Comparison of ENCODE assay signal across 9 cellular contexts in genomic region chr10:69087600-69088470, GRCh38. TPM values are rescaled to one million over a fixed set of nuclear protein-coding genes. Genes with fewer than 3 reads are reported as not detected.
A peak's percentile ranks its signal among the peaks of the same experiment; 100 is the strongest.
DNase-seq lines count a peak whose midpoint lies in the region; ATAC-seq, FAIRE-seq and TF ChIP-seq lines count a peak whose summit lies in the region.
"Had no signal": no experiment of that assay in that cellular context is flagged by ENCODE, and none has a peak within 500 bp of the region (broad histone marks: within the 10 kb centered on the region; RNA-seq: fewer than 3 reads in every experiment).

Gene SRGN, plus strand, starts transcription at chr10:69088103. Its CDS starts 55 bp downstream, at chr10:69088158.

- CTCF ChIA-PET in activated naive CD4-positive, alpha-beta T cell treated with anti-CD3 and anti-CD28 coated beads, Interleukin-2, amount 10 ng/mL, durations not matched to agents 7 days and 5 days (lab: Charles Lee): interaction anchor here (1.3 kb wide), 1 partner anchor 82 kb away, joined by 3 read pairs; no protein-coding TSS in a partner anchor

- H3K4me1 ChIP-seq in RWPE2 (ENCODE audit: insufficient read depth, poor library complexity, severe bottlenecking): peaks cover 14% of the 10 kb centered on the region
- H3K4me1 ChIP-seq in mesendoderm (ENCODE audit: control insufficient read depth, low read depth, low read length): peaks cover 3% of the 10 kb centered on the region

- no peak within 1 kb of the TSS for H3K56ac ChIP-seq in mesendoderm (ENCODE audit: low read length)

- ATAC-seq in HG02884 (IDR thresholded peaks at IDR 0.05; ENCODE audit: unreplicated experiment) (peak; percentile 45), RWPE2 (ENCODE audit: low read depth) (peak; percentile 54; the same call in 2 of the 3 replicates), Right ventricle myocardium superior (ENCODE audit: poor library complexity) (peak; percentile 89)

- no peak within 1 kb of the TSS for H2BK120ac ChIP-seq in mesendoderm (ENCODE audit: low read depth, low read length)

- no peak within 1 kb of the TSS for H3K4ac ChIP-seq in mesendoderm (ENCODE audit: low read depth, low read length)

- WGBS in mesendoderm (ENCODE audit: extremely low coverage, insufficient coverage, low lambda C conversion rate): no CpG with 5 or more reads among the region's 9 CpGs

- intact Hi-C loops in Right ventricle myocardium superior (cut with DNase I): no loop called here

- H3K4me2 ChIP-seq in mesendoderm (ENCODE audit: low read length): no peak within 1 kb of the TSS

- H3K27me3 ChIP-seq in RWPE2 (ENCODE audit: insufficient read depth, poor library complexity, severe bottlenecking) (no peaks in the 10 kb centered on the region), mesendoderm (ENCODE audit: insufficient read depth, low read length, poor library complexity) (no peaks in the 10 kb centered on the region)

- FAIRE-seq in GM12892 (lab: Jason Lieb, UNC): peak; percentile 92
- FAIRE-seq: endometrium had no signal

- H3K9ac ChIP-seq in mesendoderm (ENCODE audit: low read length): no peak within 1 kb of the TSS

- no peaks in the 10 kb centered on the region for H3K9me3 Mint-ChIP-seq in activated naive CD4-positive, alpha-beta T cell treated with anti-CD3 and anti-CD28 coated beads, Interleukin-2, amount 10 ng/mL, durations not matched to agents 7 days and 5 days

- peak within 1 kb of the TSS; percentile 99 for H3K27ac Mint-ChIP-seq in activated naive CD4-positive, alpha-beta T cell treated with anti-CD3 and anti-CD28 coated beads, Interleukin-2, amount 10 ng/mL, durations not matched to agents 7 days and 5 days

- H2BK15ac ChIP-seq in mesendoderm (replicated peaks; ENCODE audit: low read depth): no peak within 1 kb of the TSS

- no peak within 1 kb of the TSS for H2AK5ac ChIP-seq in mesendoderm (ENCODE audit: low read length)

- DNase-seq in GM12892 (ENCODE audit: insufficient read length) (peak; percentile 28), RWPE2 (ENCODE audit: low spot score) (no peak), Right ventricle myocardium superior (peak; percentile 59), smooth muscle cell of the brain vasculature (ENCODE audit: low read depth, low spot score) (peak; percentile 67), mesendoderm (no peak), NCI-H748 (lab: John Stamatoyannopoulos, UW; ENCODE audit: unreplicated experiment) (no peak)
- peak; percentile 87 for DNase-seq in activated naive CD4-positive, alpha-beta T cell treated with anti-CD3 and anti-CD28 coated beads, Interleukin-2, amount 10 ng/mL, durations not matched to agents 7 days and 5 days

- H3K4me1 Mint-ChIP-seq in activated naive CD4-positive, alpha-beta T cell treated with anti-CD3 and anti-CD28 coated beads, Interleukin-2, amount 10 ng/mL, durations not matched to agents 7 days and 5 days: peaks cover 60% of the 10 kb centered on the region

- no peak within 1 kb of the TSS for H3K23ac ChIP-seq in mesendoderm (ENCODE audit: low read length)

- TF ChIP-seq CTCF in RWPE2 (IDR thresholded peaks at IDR 0.05; ENCODE audit: poor library complexity, severe bottlenecking): no peak

- H3K4me3 Mint-ChIP-seq in activated naive CD4-positive, alpha-beta T cell treated with anti-CD3 and anti-CD28 coated beads, Interleukin-2, amount 10 ng/mL, durations not matched to agents 7 days and 5 days: peak within 1 kb of the TSS; percentile 91

- H3K18ac ChIP-seq in mesendoderm (ENCODE audit: low read length): no peak within 1 kb of the TSS

- H3K36me3 ChIP-seq in RWPE2 (ENCODE audit: low read depth) (no peaks in the 10 kb centered on the region), mesendoderm (ENCODE audit: control insufficient read depth, insufficient read depth, low read length) (no peaks in the 10 kb centered on the region)

- H3K79me1 ChIP-seq in mesendoderm (ENCODE audit: low read length): no peaks in the 10 kb centered on the region

- H3K27ac ChIP-seq in RWPE2 (ENCODE audit: poor library complexity, severe bottlenecking) (peak within 1 kb of the TSS; percentile 4), mesendoderm (ENCODE audit: low read depth, low read length) (no peak within 1 kb of the TSS)

- no peaks in the 10 kb centered on the region for H3K79me2 ChIP-seq in mesendoderm (ENCODE audit: control insufficient read depth, insufficient read depth, low read length)

- H2BK5ac ChIP-seq in mesendoderm (ENCODE audit: low read length): no peak within 1 kb of the TSS

- peak; percentile 99 for TF ChIP-seq POLR2A in GM12892 (IDR thresholded peaks at IDR 0.05; ENCODE audit: low read depth, low read length)

- H4K8ac ChIP-seq in mesendoderm (ENCODE audit: low read depth, low read length): no peak within 1 kb of the TSS

- peak within 1 kb of the TSS; percentile 7 for H3K4me3 ChIP-seq in RWPE2 (ENCODE audit: severe bottlenecking)
- no peak within 1 kb of the TSS for H3K4me3 ChIP-seq in mesendoderm (ENCODE audit: low read length)

- no peaks in the 10 kb centered on the region for H3K27me3 Mint-ChIP-seq in activated naive CD4-positive, alpha-beta T cell treated with anti-CD3 and anti-CD28 coated beads, Interleukin-2, amount 10 ng/mL, durations not matched to agents 7 days and 5 days

- H4K5ac ChIP-seq in mesendoderm (ENCODE audit: low read length): no peak within 1 kb of the TSS

- no peaks in the 10 kb centered on the region for H3K9me3 ChIP-seq in RWPE2 (ENCODE audit: severe bottlenecking)

- H3K36me3 Mint-ChIP-seq in activated naive CD4-positive, alpha-beta T cell treated with anti-CD3 and anti-CD28 coated beads, Interleukin-2, amount 10 ng/mL, durations not matched to agents 7 days and 5 days: peaks cover 19% of the 10 kb centered on the region

RNA-seq across cellular contexts. Expression of gene SRGN, which starts in this region (rescaled TPM):
- 2,084 TPM for polyA plus RNA-seq in GM12892 (2012; ENCODE audit: missing spikeins)
- 37.5 TPM for total RNA-seq in Right ventricle myocardium superior
- polyA plus RNA-seq in mesendoderm (2013, experiment 1 of 2): 0.08 TPM
- polyA plus RNA-seq in mesendoderm (2013, experiment 2 of 2): 0.06 TPM

Comparison
In these comparisons a context has a peak if more than half of its experiments do, and no peak if none do; other contexts are left out.
1. DNase-seq: peak in GM12892 (single experiment), activated naive CD4-positive, alpha-beta T cell treated with anti-CD3 and anti-CD28 coated beads, Interleukin-2, amount 10 ng/mL, durations not matched to agents 7 days and 5 days (single experiment), Right ventricle myocardium superior (single experiment) and smooth muscle cell of the brain vasculature (single experiment); none in RWPE2 (single experiment), mesendoderm (single experiment) and NCI-H748 (single experiment).
2. Peak in every context shown above with its lines, with median percentiles within 50 percentile points of each other: ATAC-seq.